ENCODE assay signal across 8 cellular contexts in genomic region chr4:107718351-107718965, GRCh38. TPM values are rescaled to one million over a fixed set of nuclear protein-coding genes. Genes with fewer than 3 reads are reported as not detected.
DNase-seq lines count a peak whose midpoint lies in the region; ATAC-seq and TF ChIP-seq lines count a peak whose summit lies in the region.

No MANE protein-coding gene starts in this region.

- POLR2A ChIA-PET in Panc1 (lab: Charles Lee), result no interaction called here

- TF ChIP-seq CTCF in cardiac muscle cell (IDR thresholded peaks at IDR 0.05; ENCODE audit: low read depth, low read length), result no peak
- no peak for TF ChIP-seq CTCF in Panc1 (IDR thresholded peaks at IDR 0.05)

- in situ Hi-C loops in Panc1 (cut with HindIII; ENCODE audit: low pct_unique_long_range_greater_than_20kb, low sequenced_read_pairs), result no loop called here

- H3K9me3 ChIP-seq in cardiac muscle cell (ENCODE audit: low read depth) (no peaks in the 10 kb centered on the region), Panc1 (ENCODE audit: control insufficient read depth, insufficient read depth, low read depth, low read length) (no peaks in the 10 kb centered on the region)

- no peak overlapping the region for H3K27ac ChIP-seq in cardiac muscle cell
- H3K27ac ChIP-seq in Panc1 (ENCODE audit: low read length), result peak overlapping the region; percentile 81; the same call in 1 of the 2 replicates

- no peaks in the 10 kb centered on the region for H3K36me3 ChIP-seq in cardiac muscle cell
- H3K36me3 ChIP-seq in Panc1 (ENCODE audit: control insufficient read depth, insufficient read depth, low read length), result no peaks in the 10 kb centered on the region

- H3K4me3 ChIP-seq in cardiac muscle cell (peak overlapping the region; percentile 52), Panc1 (ENCODE audit: low read depth in 2 of 2, low read length in 2 of 2) (peak overlapping the region; percentile 77 to 85)

- CTCF ChIA-PET in Panc1 (lab: Charles Lee), result no interaction called here

- peaks cover 3% of the 10 kb centered on the region for H3K4me1 ChIP-seq in cardiac muscle cell (ENCODE audit: low read depth)
- H3K4me1 ChIP-seq in Panc1 (ENCODE audit: control insufficient read depth, insufficient read depth, low read length), result peaks cover 8% of the 10 kb centered on the region

- ATAC-seq in Right ventricle myocardium superior (ENCODE audit: poor library complexity) (no peak), HG02870 (IDR thresholded peaks at IDR 0.05; ENCODE audit: unreplicated experiment) (peak; percentile 33), Panc1 (no peak)

- intact Hi-C loops in Right ventricle myocardium superior (cut with DNase I) (no loop called here), Panc1 (cut with micrococcal nuclease; ENCODE audit: unreplicated experiment) (no loop called here)

- DNase-seq in cardiac muscle cell (ENCODE audit: low read depth in 1 of 2, low spot score in 1 of 2) (peak in 1 of 2 donors; percentile 57), Right ventricle myocardium superior (no peak), Panc1 (ENCODE audit: low read depth, low spot score) (no peak), germinal center (ENCODE audit: low spot score) (peak; percentile 37), HPDE6-E6E7 (ENCODE audit: extremely low spot score) (no peak), DMS153 treated with DMSO at 0.1 percent for 48 hours (lab: John Stamatoyannopoulos, UW; ENCODE audit: unreplicated experiment) (no peak)
- no peak for DNase-seq in activated effector memory CD4-positive, alpha-beta T cell treated with Interleukin-2 at 50 U/mL for 16 hours

- BruUV-seq in Panc1 (replicated peaks; lab: Mats Ljungman, UMichigan), result no TSS peak

- H3K27me3 ChIP-seq in cardiac muscle cell (no peaks in the 10 kb centered on the region), Panc1 (ENCODE audit: control insufficient read depth, insufficient read depth, low read length) (no peaks in the 10 kb centered on the region)

RNA-seq across cellular contexts. Expression of gene PAPSS1, which starts 1.6 kb away (rescaled TPM):
- total RNA-seq in cardiac muscle cell (25.4 and 28.6 TPM in 2 replicates), Right ventricle myocardium superior (7.8 TPM), Panc1 (2021; ENCODE audit: unreplicated experiment) (28.1 TPM)
- 40.6 and 46.4 TPM in 2 replicates for polyA plus RNA-seq in cardiac muscle cell
- 33.9 TPM for polyA plus RNA-seq in Panc1 (2012; ENCODE audit: insufficient read length)
